Comparison of ENCODE assay signal across 9 cellular contexts in genomic region chr20:25000268-25000801, GRCh38.
DNase-seq lines count a peak whose midpoint lies in the region; TF ChIP-seq lines count a peak whose summit lies in the region.
"Had no signal": no experiment of that assay in that cellular context is flagged by ENCODE, and none has a peak within 500 bp of the region (broad histone marks: within the 10 kb centered on the region; RNA-seq: fewer than 3 reads in every experiment).

No MANE protein-coding gene starts in this region.

- peaks cover 66% of the 10 kb centered on the region for H3K27me3 Mint-ChIP-seq in nephron progenitor cell (ENCODE audit: low read depth, poor library complexity)

- peak overlapping the region; percentile 57 for H3K4me2 ChIP-seq in parathyroid adenoma (ENCODE audit: low read length)

- DNase-seq in COR-L47 (lab: John Stamatoyannopoulos, UW) (peak; percentile 58), NCI-H1105 treated with DMSO at 0.1 percent for 48 hours (lab: John Stamatoyannopoulos, UW) (peak; percentile 55), epithelial cell of prostate (ENCODE audit: low read depth, low spot score) (peak; percentile 84), NCI-H1092 (lab: John Stamatoyannopoulos, UW) (no peak), HuH-7 (ENCODE audit: low spot score) (no peak), nephron progenitor cell (no peak)
- DNase-seq in stimulated activated CD4-positive, alpha-beta T cell treated with anti-CD3 and anti-CD28 coated beads, Interleukin-4, amount 100 ng/mL, for 4 hours: no peak

- no peaks in the 10 kb centered on the region for H3K36me3 ChIP-seq in parathyroid adenoma (ENCODE audit: control insufficient read depth, insufficient read depth, low read length)

- H3K79me2 ChIP-seq in parathyroid adenoma: no peaks in the 10 kb centered on the region

- TF ChIP-seq CTCF in parathyroid adenoma (IDR thresholded peaks at IDR 0.05) (peak; percentile 34), nephron progenitor cell (IDR thresholded peaks at IDR 0.05) (no peak)

- no peaks in the 10 kb centered on the region for H3K27me3 ChIP-seq in parathyroid adenoma (ENCODE audit: control insufficient read depth, insufficient read depth, low read length)

- peaks cover 7% of the 10 kb centered on the region for H3K9me3 Mint-ChIP-seq in nephron progenitor cell

- H3K4me3 Mint-ChIP-seq in nephron progenitor cell: no peak overlapping the region

- H3K9me3 ChIP-seq in parathyroid adenoma (ENCODE audit: control insufficient read depth, low read length): no peaks in the 10 kb centered on the region

- H3K9ac ChIP-seq in parathyroid adenoma: no peak overlapping the region

- no peak overlapping the region for H2AFZ ChIP-seq in parathyroid adenoma

- peaks cover under 1% of the 10 kb centered on the region for H3K4me1 Mint-ChIP-seq in nephron progenitor cell

- H3K36me3 Mint-ChIP-seq in nephron progenitor cell (ENCODE audit: low read depth): no peaks in the 10 kb centered on the region

- H3K27ac ChIP-seq in epithelial cell of prostate: peak overlapping the region; percentile 25
- peak overlapping the region; percentile 75 for H3K27ac ChIP-seq in parathyroid adenoma

- H3K27ac Mint-ChIP-seq in nephron progenitor cell: no peak overlapping the region

- H3K4me3 ChIP-seq in parathyroid adenoma (ENCODE audit: low read depth, low read length): peak overlapping the region; percentile 34
- H3K4me3 ChIP-seq: skin epidermis had no signal

- H3K4me1 ChIP-seq in parathyroid adenoma: peaks cover 16% of the 10 kb centered on the region

Comparison
In these comparisons a context has a peak if more than half of its experiments do, and no peak if none do; other contexts are left out.
1. DNase-seq: peak in COR-L47 (single experiment), NCI-H1105 treated with DMSO at 0.1 percent for 48 hours (single experiment) and epithelial cell of prostate (single experiment); none in stimulated activated CD4-positive, alpha-beta T cell treated with anti-CD3 and anti-CD28 coated beads, Interleukin-4, amount 100 ng/mL, for 4 hours (0 of 2), NCI-H1092 (single experiment), HuH-7 (single experiment) and nephron progenitor cell (single experiment).